1 cellular context compared by ENCODE assay signal in the genomic region with DNA sequence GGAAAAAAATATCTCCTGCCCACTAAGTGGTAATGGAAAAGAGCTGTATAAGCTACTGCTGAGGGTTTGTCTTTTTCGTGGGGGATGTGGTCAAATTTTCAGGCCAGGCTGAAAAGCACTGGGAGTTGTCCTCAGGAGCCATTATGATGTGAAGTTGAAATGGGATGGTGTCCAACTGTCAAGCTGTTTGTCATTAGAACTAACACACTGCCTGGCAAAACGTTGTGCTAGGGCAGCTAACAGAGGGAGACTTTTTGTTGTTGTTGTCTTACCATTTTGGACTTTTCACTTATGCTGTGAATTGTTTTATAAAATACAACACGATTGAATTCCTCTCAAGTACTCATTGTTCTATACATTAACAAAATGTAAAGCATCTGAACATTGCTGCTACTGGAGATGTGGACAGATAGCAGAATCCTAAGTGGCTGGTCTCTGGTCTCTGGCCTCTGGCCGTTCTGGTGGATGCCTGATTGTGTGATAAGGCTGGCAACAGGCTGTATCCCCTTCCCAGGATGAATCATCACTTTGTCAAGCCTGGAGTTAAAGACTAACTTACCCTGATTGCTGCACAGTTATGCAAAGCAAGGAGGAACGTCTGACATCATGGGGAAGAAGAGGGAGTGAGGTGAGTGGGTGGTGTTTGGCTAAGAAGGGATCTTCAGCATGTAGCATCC.
A peak's percentile ranks its signal among the peaks of the same experiment; 100 is the strongest.
TF ChIP-seq lines count a peak whose summit lies in the region.

No MANE protein-coding gene starts in this region.

TF ChIP-seq in HepG2, 621 proteins besides CTCF, POLR2A, EP300 and RAD21 (continued from another document and continues in another):
- TF ChIP-seq RFXAP (CRISPR knock-in tag; IDR thresholded peaks at IDR 0.05; ENCODE audit: borderline replicate concordance): no peak
- no peak for TF ChIP-seq MTF2 (CRISPR knock-in tag; IDR thresholded peaks at IDR 0.05; ENCODE audit: borderline replicate concordance)
- TF ChIP-seq ZNF646 (CRISPR knock-in tag; IDR thresholded peaks at IDR 0.05): peak; percentile 82
- TF ChIP-seq KDM2A (CRISPR knock-in tag; IDR thresholded peaks at IDR 0.05; ENCODE audit: borderline replicate concordance, low read depth): peak; percentile 52; the same call in 1 of the 2 replicates
- no peak for TF ChIP-seq ZNF564 (CRISPR knock-in tag; IDR thresholded peaks at IDR 0.05)
- no peak for TF ChIP-seq TFDP2 (CRISPR knock-in tag; IDR thresholded peaks at IDR 0.05)
- TF ChIP-seq ZNF24 (IDR thresholded peaks at IDR 0.05): no peak
- no peak for TF ChIP-seq DNMT1 (CRISPR knock-in tag; IDR thresholded peaks at IDR 0.05)
- TF ChIP-seq POLR2AphosphoS5 (IDR thresholded peaks at IDR 0.05; ENCODE audit: low read depth, low read length): peak; percentile 64
- TF ChIP-seq ZNF224 (CRISPR knock-in tag; IDR thresholded peaks at IDR 0.05): no peak
- TF ChIP-seq NRL (CRISPR knock-in tag; IDR thresholded peaks at IDR 0.05; ENCODE audit: borderline replicate concordance): no peak
- TF ChIP-seq CEBPB (IDR thresholded peaks at IDR 0.05; ENCODE audit: borderline replicate concordance, low read depth, low read length): peak; percentile 93
- TF ChIP-seq SMC3 (IDR thresholded peaks at IDR 0.05; ENCODE audit: low read length): 0 out of 2 replicates have a peak, but pooled peaks have one; percentile 1
- peak; percentile 51; the same call in 1 of the 2 replicates for TF ChIP-seq TAF1 (CRISPR knock-in tag; IDR thresholded peaks at IDR 0.05)
- TF ChIP-seq, protein P1, sequence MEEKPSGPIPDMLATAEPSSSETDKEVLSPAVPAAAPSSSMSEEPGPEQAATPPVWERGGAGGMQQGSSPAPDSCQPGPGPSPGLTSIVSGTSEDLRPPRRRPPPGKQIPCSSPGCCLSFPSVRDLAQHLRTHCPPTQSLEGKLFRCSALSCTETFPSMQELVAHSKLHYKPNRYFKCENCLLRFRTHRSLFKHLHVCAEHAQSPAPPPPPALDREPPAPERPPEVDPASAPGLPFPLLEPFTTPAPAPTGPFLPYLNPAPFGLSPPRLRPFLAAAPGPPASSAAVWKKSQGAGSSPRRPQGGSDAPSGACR (CRISPR knock-in tag; IDR thresholded peaks at IDR 0.05): no peak
- TF ChIP-seq TRIM24 (CRISPR knock-in tag; IDR thresholded peaks at IDR 0.05): no peak
- no peak for TF ChIP-seq ZNF563 (CRISPR knock-in tag; IDR thresholded peaks at IDR 0.05)
- TF ChIP-seq ZBTB33 (CRISPR knock-in tag; IDR thresholded peaks at IDR 0.05): no peak
- TF ChIP-seq ZNF781 (CRISPR knock-in tag; IDR thresholded peaks at IDR 0.05; ENCODE audit: borderline replicate concordance, not compliant biosample characterization): no peak
- TF ChIP-seq SCMH1 (CRISPR knock-in tag; IDR thresholded peaks at IDR 0.05; ENCODE audit: borderline replicate concordance): no peak
- TF ChIP-seq ZNF768 (CRISPR knock-in tag; IDR thresholded peaks at IDR 0.05): no peak; the same call in 1 of the 2 replicates
- TF ChIP-seq NR2F1 (CRISPR knock-in tag; IDR thresholded peaks at IDR 0.05): no peak
- no peak for TF ChIP-seq ZBTB4 (CRISPR knock-in tag; IDR thresholded peaks at IDR 0.05; ENCODE audit: borderline replicate concordance)
- TF ChIP-seq PRMT3 (CRISPR knock-in tag; IDR thresholded peaks at IDR 0.05; ENCODE audit: borderline replicate concordance, low read depth): 0 out of 2 replicates have a peak, but pooled peaks have one; percentile 61
- no peak for TF ChIP-seq ZNF782 (CRISPR knock-in tag; IDR thresholded peaks at IDR 0.05; ENCODE audit: borderline replicate concordance)
- TF ChIP-seq ZNF143 (CRISPR knock-in tag; IDR thresholded peaks at IDR 0.05): no peak
- TF ChIP-seq ADNP (CRISPR knock-in tag; IDR thresholded peaks at IDR 0.05): no peak
- TF ChIP-seq HDAC1 (CRISPR knock-in tag; IDR thresholded peaks at IDR 0.05): peak; percentile 83; the same call in 1 of the 2 replicates
- no peak; the same call in 1 of the 2 replicates for TF ChIP-seq ZNF431 (CRISPR knock-in tag; IDR thresholded peaks at IDR 0.05; ENCODE audit: borderline replicate concordance, low read depth)
- 0 out of 2 replicates have a peak, but pooled peaks have one; percentile 62 for TF ChIP-seq SMAD3 (CRISPR knock-in tag; IDR thresholded peaks at IDR 0.05)
- TF ChIP-seq SIN3B (IDR thresholded peaks at IDR 0.05; ENCODE audit: low read length): no peak
- TF ChIP-seq RXRA (CRISPR knock-in tag; IDR thresholded peaks at IDR 0.05): peak; percentile 59; the same call in 1 of the 2 replicates
- TF ChIP-seq, protein P2, sequence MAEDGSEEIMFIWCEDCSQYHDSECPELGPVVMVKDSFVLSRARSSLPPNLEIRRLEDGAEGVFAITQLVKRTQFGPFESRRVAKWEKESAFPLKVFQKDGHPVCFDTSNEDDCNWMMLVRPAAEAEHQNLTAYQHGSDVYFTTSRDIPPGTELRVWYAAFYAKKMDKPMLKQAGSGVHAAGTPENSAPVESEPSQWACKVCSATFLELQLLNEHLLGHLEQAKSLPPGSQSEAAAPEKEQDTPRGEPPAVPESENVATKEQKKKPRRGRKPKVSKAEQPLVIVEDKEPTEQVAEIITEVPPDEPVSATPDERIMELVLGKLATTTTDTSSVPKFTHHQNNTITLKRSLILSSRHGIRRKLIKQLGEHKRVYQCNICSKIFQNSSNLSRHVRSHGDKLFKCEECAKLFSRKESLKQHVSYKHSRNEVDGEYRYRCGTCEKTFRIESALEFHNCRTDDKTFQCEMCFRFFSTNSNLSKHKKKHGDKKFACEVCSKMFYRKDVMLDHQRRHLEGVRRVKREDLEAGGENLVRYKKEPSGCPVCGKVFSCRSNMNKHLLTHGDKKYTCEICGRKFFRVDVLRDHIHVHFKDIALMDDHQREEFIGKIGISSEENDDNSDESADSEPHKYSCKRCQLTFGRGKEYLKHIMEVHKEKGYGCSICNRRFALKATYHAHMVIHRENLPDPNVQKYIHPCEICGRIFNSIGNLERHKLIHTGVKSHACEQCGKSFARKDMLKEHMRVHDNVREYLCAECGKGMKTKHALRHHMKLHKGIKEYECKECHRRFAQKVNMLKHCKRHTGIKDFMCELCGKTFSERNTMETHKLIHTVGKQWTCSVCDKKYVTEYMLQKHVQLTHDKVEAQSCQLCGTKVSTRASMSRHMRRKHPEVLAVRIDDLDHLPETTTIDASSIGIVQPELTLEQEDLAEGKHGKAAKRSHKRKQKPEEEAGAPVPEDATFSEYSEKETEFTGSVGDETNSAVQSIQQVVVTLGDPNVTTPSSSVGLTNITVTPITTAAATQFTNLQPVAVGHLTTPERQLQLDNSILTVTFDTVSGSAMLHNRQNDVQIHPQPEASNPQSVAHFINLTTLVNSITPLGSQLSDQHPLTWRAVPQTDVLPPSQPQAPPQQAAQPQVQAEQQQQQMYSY (CRISPR knock-in tag; IDR thresholded peaks at IDR 0.05): no peak
- no peak; the same call in 1 of the 2 replicates for TF ChIP-seq ZFP1 (CRISPR knock-in tag; IDR thresholded peaks at IDR 0.05)
- TF ChIP-seq EEA1 (CRISPR knock-in tag; IDR thresholded peaks at IDR 0.05; ENCODE audit: borderline replicate concordance): no peak
- peak; percentile 47 for TF ChIP-seq SKI (IDR thresholded peaks at IDR 0.05; ENCODE audit: partially characterized antibody)
- TF ChIP-seq ZNF496 (CRISPR knock-in tag; IDR thresholded peaks at IDR 0.05; ENCODE audit: insufficient replicate concordance): no peak
- no peak for TF ChIP-seq ZNF451 (CRISPR knock-in tag; IDR thresholded peaks at IDR 0.05)
